In genomic region chr2:8447610-8448221, GRCh38 we compare ENCODE assay signal across 16 cellular contexts.
DNase-seq lines count a peak whose midpoint lies in the region; ATAC-seq lines count a peak whose summit lies in the region.
"Had no signal": no experiment of that assay in that cellular context is flagged by ENCODE, and none has a peak within 500 bp of the region (broad histone marks: within the 10 kb centered on the region; RNA-seq: fewer than 3 reads in every experiment).

No MANE protein-coding gene starts in this region.

- H3K4me3 ChIP-seq in BLaER1 treated with 17β-estradiol and CSF1 and Interleukin-3, amounts not matched to agents 10 nM and 100 nM = no peak overlapping the region
- H3K4me3 ChIP-seq: stomach had no signal

- no peaks in the 10 kb centered on the region for H3K36me3 ChIP-seq in BLaER1 treated with 17β-estradiol and CSF1 and Interleukin-3, amounts not matched to agents 10 nM and 100 nM
- H3K36me3 ChIP-seq: stomach had no signal

- H3K4me2 ChIP-seq in BLaER1 treated with 17β-estradiol and CSF1 and Interleukin-3, amounts not matched to agents 10 nM and 100 nM = peak overlapping the region in 9 of 11 experiments; percentile 1 to 27 (median 13); a peak in 12 of 22 replicates

- H3K9me3 ChIP-seq in BLaER1 treated with 17β-estradiol and CSF1 and Interleukin-3, amounts not matched to agents 10 nM and 100 nM (replicated peaks in 1 of 11) = 0 out of 22 replicates have a peak, but pooled peaks cover 0 to 11% (median 0%) of the 10 kb centered on the region in 11 experiments
- H3K9me3 ChIP-seq: stomach had no signal

- H3K27ac ChIP-seq in BLaER1 treated with 17β-estradiol and CSF1 and Interleukin-3, amounts not matched to agents 10 nM and 100 nM = no peak overlapping the region
- no peak overlapping the region for H3K27ac ChIP-seq in substantia nigra (ENCODE audit: low read depth, low read length, poor library complexity, severe bottlenecking)
- H3K27ac ChIP-seq: stomach had no signal

- H4K20me1 ChIP-seq in BLaER1 treated with 17β-estradiol and CSF1 and Interleukin-3, amounts not matched to agents 10 nM and 100 nM = no peaks in the 10 kb centered on the region

- H3K9ac ChIP-seq in BLaER1 treated with 17β-estradiol and CSF1 and Interleukin-3, amounts not matched to agents 10 nM and 100 nM = no peak overlapping the region

- ATAC-seq in GM21423 (IDR thresholded peaks at IDR 0.05; ENCODE audit: unreplicated experiment) = no peak
- ATAC-seq: activated CD4-positive, CD25-positive, alpha-beta regulatory T cell treated with anti-CD3 and anti-CD28 coated beads, Interleukin-2, amount 50 U/mL, for 24 hours had no signal

- peak; percentile 78 for DNase-seq in LHCN-M2 (ENCODE audit: low read depth)
- peak; percentile 7 for DNase-seq in amniotic stem cell (lab: John Stamatoyannopoulos, UW)
- DNase-seq in kidney tubule cell (ENCODE audit: low spot score) = peak; percentile 90
- DNase-seq in activated T-cell treated with anti-CD3 and anti-CD28 coated beads for 4 hours = no peak
- no peak for DNase-seq in SKM-1 (lab: John Stamatoyannopoulos, UW; ENCODE audit: unreplicated experiment)
- DNase-seq in substantia nigra (lab: John Stamatoyannopoulos, UW) = no peak
- DNase-seq: CD4-positive, CD25-positive, alpha-beta regulatory T cell; HCEC 1CT; hypothalamus; NCI-H1105; NCI-H526 treated with DMSO at 0.1 percent for 48 hours; SIG-M5; stomach had no signal

- no peaks in the 10 kb centered on the region for H3K27me3 ChIP-seq in BLaER1 treated with 17β-estradiol and CSF1 and Interleukin-3, amounts not matched to agents 10 nM and 100 nM

- H3K4me1 ChIP-seq in BLaER1 treated with 17β-estradiol and CSF1 and Interleukin-3, amounts not matched to agents 10 nM and 100 nM = peaks cover 14 to 62% (median 37%) of the 10 kb centered on the region in 10 experiments
- H3K4me1 ChIP-seq: stomach had no signal

Comparison
In these comparisons a context has a peak if more than half of its experiments do, and no peak if none do; other contexts are left out.
1. DNase-seq: peak in LHCN-M2 (single experiment), amniotic stem cell (single experiment) and kidney tubule cell (single experiment); none in activated T-cell treated with anti-CD3 and anti-CD28 coated beads for 4 hours (single experiment), SKM-1 (single experiment) and substantia nigra (0 of 49).